ENCODE assay signal across 11 cellular contexts in the genomic region with DNA sequence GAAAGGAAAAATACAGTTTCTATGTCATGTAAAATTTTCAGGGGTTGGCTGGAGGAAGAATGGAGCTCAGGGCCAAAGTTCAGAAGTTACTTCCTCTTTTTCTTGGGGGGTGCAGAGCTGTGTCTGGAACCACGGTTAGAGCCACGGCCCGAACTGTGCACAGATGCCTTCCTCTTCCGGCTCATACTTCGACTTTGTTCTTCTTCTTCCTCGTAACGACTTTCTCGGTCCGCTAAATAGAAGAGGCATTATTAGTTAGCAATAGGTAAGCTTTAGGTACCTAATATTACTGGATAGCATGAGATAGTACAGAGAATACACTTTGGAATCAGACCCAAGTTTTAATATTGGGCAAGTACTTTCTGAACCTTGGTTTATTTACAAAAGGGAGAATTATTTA. TPM values are rescaled to one million over a fixed set of nuclear protein-coding genes. Genes with fewer than 3 reads are reported as not detected.
DNase-seq lines count a peak whose midpoint lies in the region; ATAC-seq and TF ChIP-seq lines count a peak whose summit lies in the region.
"Had no signal": no experiment of that assay in that cellular context is flagged by ENCODE, and none has a peak within 500 bp of the region (broad histone marks: within the 10 kb centered on the region; RNA-seq: fewer than 3 reads in every experiment).

No MANE protein-coding gene starts in this region.

- H3K4me1 ChIP-seq in mucosa of descending colon (ENCODE audit: low read depth), result no peaks in the 10 kb centered on the region

- ATAC-seq in HG02884 (IDR thresholded peaks at IDR 0.05; ENCODE audit: unreplicated experiment), result peak; percentile 68
- peak; percentile 66 for ATAC-seq in mucosa of descending colon
- no peak for ATAC-seq in HG03095 (IDR thresholded peaks at IDR 0.05; ENCODE audit: unreplicated experiment)
- ATAC-seq in GM21723 (IDR thresholded peaks at IDR 0.05; ENCODE audit: unreplicated experiment), result no peak
- ATAC-seq: activated CD8-positive, alpha-beta memory T cell treated with anti-CD3 and anti-CD28 coated beads, Interleukin-2, amount 10 ng/mL, durations not matched to agents 7 days and 5 days had no signal

- intact Hi-C loops in mucosa of descending colon (cut with DNase I, micrococcal nuclease), result no loop called here

- DNase-seq in SIG-M5 treated with dmso at 0.1 percent for 504 hours (lab: John Stamatoyannopoulos, UW; ENCODE audit: unreplicated experiment) (peak; percentile 41), SIG-M5 (lab: John Stamatoyannopoulos, UW) (no peak), RPMI8226 (peak; percentile 51), mucosa of descending colon (peak in 1 of 3 donors; percentile 11)
- DNase-seq in activated CD8-positive, alpha-beta memory T cell treated with anti-CD3 and anti-CD28 coated beads, Interleukin-2, amount 50 U/mL, for 4 hours, result no peak
- DNase-seq: activated CD8-positive, alpha-beta memory T cell treated with anti-CD3 and anti-CD28 coated beads, Interleukin-2, amount 10 ng/mL, durations not matched to agents 7 days and 5 days; stimulated activated CD8-positive, alpha-beta memory T cell treated with anti-CD3 and anti-CD28 coated beads, Interleukin-4, amount 100 ng/mL, for 48 hours had no signal

- H3K36me3 ChIP-seq in mucosa of descending colon (ENCODE audit: low read depth), result no peaks in the 10 kb centered on the region

- H3K4me3 ChIP-seq in mucosa of descending colon, result no peak overlapping the region
- H3K4me3 ChIP-seq: cardiac muscle cell had no signal

- H3K9me3 ChIP-seq in mucosa of descending colon, result no peaks in the 10 kb centered on the region

- no peak for TF ChIP-seq CTCF in mucosa of descending colon (IDR thresholded peaks at IDR 0.05)

RNA-seq across cellular contexts. Expression of a gene that starts 31.2 kb away (rescaled TPM):
- 10 to 100 TPM; 36.5 to 63.3 (median 48.1) TPM for total RNA-seq in mucosa of descending colon

Comparison
In these comparisons a context has a peak if more than half of its experiments do, and no peak if none do; other contexts are left out.
1. DNase-seq: peak in SIG-M5 treated with dmso at 0.1 percent for 504 hours (single experiment) and RPMI8226 (single experiment); none in SIG-M5 (single experiment) and activated CD8-positive, alpha-beta memory T cell treated with anti-CD3 and anti-CD28 coated beads, Interleukin-2, amount 50 U/mL, for 4 hours (single experiment).
2. ATAC-seq: peak in HG02884 (single experiment) and mucosa of descending colon (single experiment); none in HG03095 (single experiment) and GM21723 (single experiment).